In the genomic region with DNA sequence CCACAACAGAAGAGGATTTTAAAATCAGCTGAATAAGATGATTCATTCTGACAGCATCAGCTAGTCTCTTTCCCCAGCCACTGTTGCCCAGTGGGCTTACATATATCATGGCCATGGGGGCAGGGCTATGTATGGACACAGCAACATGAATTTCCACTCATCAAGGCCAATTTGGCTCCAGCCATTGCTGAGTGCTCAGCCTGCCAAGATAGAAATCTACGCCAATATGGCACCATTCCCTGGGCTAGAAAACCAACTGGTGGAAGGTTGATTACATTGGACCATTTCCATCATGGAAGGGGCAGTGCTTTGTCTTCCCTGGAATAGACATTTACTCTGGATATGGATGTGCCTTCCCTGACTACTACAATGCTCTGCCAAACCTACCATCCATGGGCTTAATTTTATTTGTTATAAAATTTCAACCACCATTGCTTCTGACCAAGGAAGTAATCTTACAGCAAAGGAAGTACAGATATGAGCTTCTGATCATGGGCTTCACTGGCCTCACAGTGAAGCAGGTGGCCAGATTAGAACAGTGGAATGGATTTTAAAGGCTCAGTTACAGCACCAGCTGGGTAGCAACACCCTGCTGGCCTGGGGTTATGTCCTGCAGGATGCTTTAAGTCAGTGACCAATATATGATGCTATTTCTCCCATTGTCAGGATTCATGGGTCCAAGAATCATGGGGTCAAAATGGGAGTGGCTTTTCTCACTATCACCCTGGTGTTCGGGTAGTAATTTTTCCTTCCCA, we compare ENCODE assay signal across 23 cellular contexts. TPM values are rescaled to one million over a fixed set of nuclear protein-coding genes. Genes with fewer than 3 reads are reported as not detected.
DNase-seq lines count a peak whose midpoint lies in the region; ATAC-seq and TF ChIP-seq lines count a peak whose summit lies in the region.
"Had no signal": no experiment of that assay in that cellular context is flagged by ENCODE, and none has a peak within 500 bp of the region (broad histone marks: within the 10 kb centered on the region; RNA-seq: fewer than 3 reads in every experiment).

No MANE protein-coding gene starts in this region.

- no peak for TF ChIP-seq POLR2A in prostate gland (IDR thresholded peaks at IDR 0.05)

- no peak for TF ChIP-seq CTCF in prostate gland (IDR thresholded peaks at IDR 0.05)

- intact Hi-C loops in aorta (cut with DNase I): no loop called here
- intact Hi-C loops in prostate gland (cut with DNase I): no loop called here

- H3K4me3 ChIP-seq in aorta (ENCODE audit: low read length in 2 of 2) (no peak overlapping the region), prostate gland (no peak overlapping the region)
- H3K4me3 ChIP-seq: GM23338, stomach had no signal

- H3K27me3 ChIP-seq in aorta (ENCODE audit: control insufficient read depth in 1 of 2, insufficient read depth in 2 of 2, low read length in 1 of 2) (no peaks in the 10 kb centered on the region), prostate gland (replicated peaks; ENCODE audit: insufficient read depth) (no peaks in the 10 kb centered on the region)
- H3K27me3 ChIP-seq: stomach had no signal

- H3K27ac ChIP-seq in aorta (ENCODE audit: low read depth in 1 of 2, low read length in 2 of 2) (peak overlapping the region in 1 of 2 donors; percentile 73), prostate gland (no peak overlapping the region)
- H3K27ac ChIP-seq: stomach had no signal

- ATAC-seq in aorta (ENCODE audit: low FRiP score): peak; percentile 67
- no peak for ATAC-seq in GM21360 (IDR thresholded peaks at IDR 0.05; ENCODE audit: unreplicated experiment)
- ATAC-seq: activated CD4-positive, alpha-beta T cell treated with anti-CD3 and anti-CD28 coated beads for 36 hours; activated T-cell treated with anti-CD3 and anti-CD28 coated beads, Interleukin-2, amount 50 U/mL, for 4 hours; GM23338; left cardiac atrium had no signal

- DNase-seq in NCI-H82 (lab: John Stamatoyannopoulos, UW) (peak; percentile 65), NCI-H82 treated with DMSO at 0.1 percent for 48 hours (lab: John Stamatoyannopoulos, UW; ENCODE audit: unreplicated experiment) (no peak), RPMI7951 (ENCODE audit: low read depth) (peak; percentile 89), fibroblast of gingiva (ENCODE audit: low read depth) (peak; percentile 60), aorta (no peak), prostate gland (ENCODE audit: low spot score) (no peak), DMS153 treated with DMSO at 0.1 percent for 48 hours (lab: John Stamatoyannopoulos, UW; ENCODE audit: unreplicated experiment) (no peak)
- DNase-seq: activated CD4-positive, alpha-beta T cell treated with anti-CD3 and anti-CD28 coated beads for 36 hours; activated naive CD4-positive, alpha-beta T cell treated with anti-CD3 and anti-CD28 coated beads for 36 hours; activated T-cell treated with anti-CD3 and anti-CD28 coated beads, Interleukin-2, amount 50 U/mL, for 4 hours; amygdala; COR-L47; effector CD8-positive, alpha-beta T cell; left cardiac atrium; naive B cell; NCI-H2107; NCI-H526; SHP77; stimulated activated CD4-positive, alpha-beta T cell treated with anti-CD3 and anti-CD28 coated beads, Interleukin-12 subunit alpha, Interleukin-12 subunit beta, amount 100 ng/mL, for 4 hours; stomach had no signal

- H3K36me3 ChIP-seq in aorta (ENCODE audit: control insufficient read depth in 1 of 2, insufficient read depth in 2 of 2, low read length in 1 of 2): no peaks in the 10 kb centered on the region
- no peaks in the 10 kb centered on the region for H3K36me3 ChIP-seq in prostate gland
- H3K36me3 ChIP-seq: stomach had no signal

- WGBS in aorta, 2 donors: 48 to 50% methylated on average over 2 of the region's 2 CpGs
- WGBS in prostate gland: 54% methylated on average over 2 of the region's 2 CpGs

- H3K9me3 ChIP-seq in aorta (ENCODE audit: control insufficient read depth, low read length): no peaks in the 10 kb centered on the region
- H3K9me3 ChIP-seq in prostate gland: no peaks in the 10 kb centered on the region
- H3K9me3 ChIP-seq: stomach had no signal

- H3K4me1 ChIP-seq in aorta (ENCODE audit: control insufficient read depth in 1 of 2, insufficient read depth in 2 of 2, low read length in 2 of 2) (peaks cover 0 to 5% of the 10 kb centered on the region in 2 donors), prostate gland (replicated peaks) (no peaks in the 10 kb centered on the region)

RNA-seq across cellular contexts. Expression of gene ALOX5AP, which starts 9.8 kb away (rescaled TPM):
- 6.1 and 8.5 TPM in 2 replicates for total RNA-seq in RPMI7951 (2014; rRNA removed; shearing (Covaris generic))
- 10 to 100 TPM; 31.6 to 37.7 TPM for total RNA-seq in aorta
- 10 to 100 TPM in 1 of 2 donors, 1 to 10 TPM in 1; 7.1 to 35.4 TPM for polyA plus RNA-seq in aorta
- total RNA-seq in prostate gland: 10 to 100 TPM in 1 of 2 donors, 1 to 10 TPM in 1; 7.3 to 20.6 TPM
- total RNA-seq: A172, GM23338 had no signal

Comparison
In these comparisons a context has a peak if more than half of its experiments do, and no peak if none do; other contexts are left out.
1. DNase-seq: peak in NCI-H82 (single experiment), RPMI7951 (single experiment) and fibroblast of gingiva (single experiment); none in NCI-H82 treated with DMSO at 0.1 percent for 48 hours (single experiment), aorta (0 of 2), prostate gland (single experiment) and DMS153 treated with DMSO at 0.1 percent for 48 hours (single experiment).